In the genomic region with DNA sequence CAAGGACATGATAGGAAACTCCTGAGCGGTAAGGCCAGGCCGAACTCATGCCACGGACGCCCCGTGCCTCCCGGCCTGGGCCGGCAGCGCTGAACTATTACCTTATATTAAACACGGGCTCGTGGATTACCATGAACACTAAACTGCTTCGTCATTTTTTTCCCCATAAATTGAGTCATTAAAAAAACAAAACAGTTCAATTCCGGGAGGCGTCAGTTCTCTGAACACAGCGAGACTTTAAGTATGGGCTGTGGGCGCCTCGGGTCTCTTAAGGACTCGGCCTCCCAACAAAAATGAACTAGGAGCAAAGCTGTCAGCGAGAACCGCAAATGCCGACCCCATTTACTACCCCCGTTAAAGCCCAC, we compare ENCODE assay signal across 8 cellular contexts. TPM values are rescaled to one million over a fixed set of nuclear protein-coding genes. Genes with fewer than 3 reads are reported as not detected.
DNase-seq lines count a peak whose midpoint lies in the region; ATAC-seq, FAIRE-seq and TF ChIP-seq lines count a peak whose summit lies in the region.

No MANE protein-coding gene starts in this region.

- H3K4me1 ChIP-seq in Caco-2 (peaks cover 5% of the 10 kb centered on the region; the same call in 1 of the 2 replicates), cardiac muscle cell (ENCODE audit: low read depth) (peaks cover 5% of the 10 kb centered on the region), psoas muscle (peaks cover 5% of the 10 kb centered on the region)

- peaks cover 24% of the 10 kb centered on the region for H3K36me3 Mint-ChIP-seq in Caco-2 (ENCODE audit: insufficient read depth, unreplicated experiment)
- peaks cover 14% of the 10 kb centered on the region for H3K36me3 Mint-ChIP-seq in activated naive CD4-positive, alpha-beta T cell treated with anti-CD3 and anti-CD28 coated beads, Interleukin-2, amount 10 ng/mL, durations not matched to agents 7 days and 5 days

- CTCF ChIA-PET in Caco-2 (lab: Charles Lee) = interaction anchor here (0.7 to 2.3 kb wide), 3 partner anchors 21 to 1116 kb away, joined by 3 to 9 read pairs (median 3); no protein-coding TSS in a partner anchor
- CTCF ChIA-PET in activated naive CD4-positive, alpha-beta T cell treated with anti-CD3 and anti-CD28 coated beads, Interleukin-2, amount 10 ng/mL, durations not matched to agents 7 days and 5 days (lab: Charles Lee) = no interaction called here

- H3K36me3 ChIP-seq in Caco-2 (ENCODE audit: control insufficient read depth, insufficient read depth, low read length) (no peaks in the 10 kb centered on the region; the same call in 1 of the 2 replicates), cardiac muscle cell (peaks cover 16% of the 10 kb centered on the region), psoas muscle (ENCODE audit: insufficient read depth in 1 of 2, low read depth in 1 of 2) (peaks cover 0 to 35% of the 10 kb centered on the region in 2 donors)

- H3K27ac Mint-ChIP-seq in Caco-2 (ENCODE audit: unreplicated experiment) = peak overlapping the region; percentile 81
- H3K27ac Mint-ChIP-seq in activated naive CD4-positive, alpha-beta T cell treated with anti-CD3 and anti-CD28 coated beads, Interleukin-2, amount 10 ng/mL, durations not matched to agents 7 days and 5 days = peak overlapping the region; percentile 92

- H3K27me3 ChIP-seq in Caco-2 (replicated peaks; ENCODE audit: control insufficient read depth, insufficient read depth, low read length) (no peaks in the 10 kb centered on the region), cardiac muscle cell (no peaks in the 10 kb centered on the region), psoas muscle (ENCODE audit: insufficient read depth in 3 of 3, low read length in 2 of 3) (no peaks in the 10 kb centered on the region)

- intact Hi-C loops in Caco-2 (cut with micrococcal nuclease; ENCODE audit: unreplicated experiment) = loop anchor here (2.0 to 5.0 kb wide), 3 partner anchors 41 to 570 kb away; no protein-coding TSS in a partner anchor
- intact Hi-C loops in psoas muscle (cut with DNase I) = no loop called here

- BruUV-seq in Caco-2 (replicated peaks; lab: Mats Ljungman, UMichigan) = no TSS peak

- FAIRE-seq in HTR-8/SVneo (lab: Jason Lieb, UNC) = no peak

- peak overlapping the region; percentile 79 for H3K4me3 Mint-ChIP-seq in Caco-2 (ENCODE audit: unreplicated experiment)
- H3K4me3 Mint-ChIP-seq in activated naive CD4-positive, alpha-beta T cell treated with anti-CD3 and anti-CD28 coated beads, Interleukin-2, amount 10 ng/mL, durations not matched to agents 7 days and 5 days = peak overlapping the region; percentile 69

- ATAC-seq in psoas muscle = peak in 3 of 4 donors; percentile 3 to 20 (median 15)
- no peak for ATAC-seq in HG03378 (IDR thresholded peaks at IDR 0.05; ENCODE audit: unreplicated experiment)
- no peak for ATAC-seq in GM18868 (IDR thresholded peaks at IDR 0.05; ENCODE audit: unreplicated experiment)

- H3K4me3 ChIP-seq in Caco-2 (ENCODE audit: low read depth, low read length) = peak overlapping the region; percentile 99
- H3K4me3 ChIP-seq in cardiac muscle cell = peak overlapping the region; percentile 63
- peak overlapping the region; percentile 91 for H3K4me3 ChIP-seq in psoas muscle

- H3K9me3 ChIP-seq in Caco-2 (no peaks in the 10 kb centered on the region), cardiac muscle cell (ENCODE audit: low read depth) (no peaks in the 10 kb centered on the region), psoas muscle (no peaks in the 10 kb centered on the region)

- peak overlapping the region; percentile 44 for H3K27ac ChIP-seq in cardiac muscle cell
- H3K27ac ChIP-seq in psoas muscle = peak overlapping the region; percentile 93

- peak in 1 of 2 experiments; percentile 30 for DNase-seq in Caco-2
- DNase-seq in HTR-8/SVneo (ENCODE audit: insufficient read length, low spot score) = peak; percentile 13
- DNase-seq in activated naive CD4-positive, alpha-beta T cell treated with anti-CD3 and anti-CD28 coated beads, Interleukin-2, amount 10 ng/mL, durations not matched to agents 7 days and 5 days = no peak
- DNase-seq in cardiac muscle cell (ENCODE audit: low read depth in 1 of 2, low spot score in 1 of 2) = peak; percentile 10 to 58
- DNase-seq in psoas muscle = no peak
- DNase-seq in NCI-H510A treated with DMSO at 0.1 percent for 48 hours (lab: John Stamatoyannopoulos, UW) = no peak

- POLR2A ChIA-PET in Caco-2 (lab: Charles Lee) = interaction anchor here (0.8 to 1.8 kb wide), 5 partner anchors 8 to 118 kb away, joined by 3 to 14 read pairs (median 3); no protein-coding TSS in a partner anchor

- H3K9me3 Mint-ChIP-seq in Caco-2 (ENCODE audit: unreplicated experiment) = no peaks in the 10 kb centered on the region
- H3K9me3 Mint-ChIP-seq in activated naive CD4-positive, alpha-beta T cell treated with anti-CD3 and anti-CD28 coated beads, Interleukin-2, amount 10 ng/mL, durations not matched to agents 7 days and 5 days = no peaks in the 10 kb centered on the region

- TF ChIP-seq CTCF in Caco-2 (IDR thresholded peaks at IDR 0.05; ENCODE audit: insufficient read depth in 1 of 2, low read depth in 1 of 2, low read length in 1 of 2, severe bottlenecking in 1 of 2, unreplicated experiment in 1 of 2) (no peak), cardiac muscle cell (IDR thresholded peaks at IDR 0.05; ENCODE audit: low read depth, low read length) (no peak), psoas muscle (IDR thresholded peaks at IDR 0.05) (no peak)

- peaks cover 8% of the 10 kb centered on the region for H3K4me1 Mint-ChIP-seq in Caco-2 (ENCODE audit: low read depth, unreplicated experiment)
- peaks cover 23% of the 10 kb centered on the region for H3K4me1 Mint-ChIP-seq in activated naive CD4-positive, alpha-beta T cell treated with anti-CD3 and anti-CD28 coated beads, Interleukin-2, amount 10 ng/mL, durations not matched to agents 7 days and 5 days

- peaks cover 5% of the 10 kb centered on the region for H3K27me3 Mint-ChIP-seq in Caco-2 (ENCODE audit: insufficient read depth, unreplicated experiment)
- peaks cover 23% of the 10 kb centered on the region for H3K27me3 Mint-ChIP-seq in activated naive CD4-positive, alpha-beta T cell treated with anti-CD3 and anti-CD28 coated beads, Interleukin-2, amount 10 ng/mL, durations not matched to agents 7 days and 5 days

- 1 to 2% (median 1%) methylated on average over 21 of the region's 21 CpGs for WGBS in psoas muscle, 3 donors

RNA-seq across cellular contexts. Expression of gene PITRM1, which starts 0.5 kb away (rescaled TPM):
- total RNA-seq in Caco-2 (2022) (80.5 and 85.4 TPM in 2 replicates), cardiac muscle cell (54.3 and 59.3 TPM in 2 replicates), psoas muscle (100 to 1,000 TPM in 2 of 4 donors, 10 to 100 TPM in 2; 74.5 to 112 (median 94.2) TPM)
- polyA plus RNA-seq in cardiac muscle cell (65.0 and 86.8 TPM in 2 replicates), psoas muscle (10 to 100 TPM; 51.0 to 79.3 (median 68.3) TPM)

Comparison
In these comparisons a context has a peak if more than half of its experiments do, and no peak if none do; other contexts are left out.
1. DNase-seq: peak in HTR-8/SVneo (single experiment) and cardiac muscle cell (2 of 2); none in activated naive CD4-positive, alpha-beta T cell treated with anti-CD3 and anti-CD28 coated beads, Interleukin-2, amount 10 ng/mL, durations not matched to agents 7 days and 5 days (single experiment), psoas muscle (0 of 2) and NCI-H510A treated with DMSO at 0.1 percent for 48 hours (single experiment).
2. ATAC-seq: peak in psoas muscle (3 of 4); none in HG03378 (single experiment) and GM18868 (single experiment).
3. Peak in every context shown above with its lines, with median percentiles within 50 percentile points of each other: H3K4me3 ChIP-seq.